In genomic region chr5:142315231-142315900, GRCh38 we compare ENCODE assay signal across 15 cellular contexts. TPM values are rescaled to one million over a fixed set of nuclear protein-coding genes. Genes with fewer than 3 reads are reported as not detected.
DNase-seq lines count a peak whose midpoint lies in the region; ATAC-seq and TF ChIP-seq lines count a peak whose summit lies in the region.
"Had no signal": no experiment of that assay in that cellular context is flagged by ENCODE, and none has a peak within 500 bp of the region (broad histone marks: within the 10 kb centered on the region; RNA-seq: fewer than 3 reads in every experiment).

No MANE protein-coding gene starts in this region.

- peaks cover 15% of the 10 kb centered on the region for H3K27me3 Mint-ChIP-seq in mesothelial cell of epicardium (ENCODE audit: low read depth)
- peaks cover 4% of the 10 kb centered on the region for H3K27me3 Mint-ChIP-seq in activated naive CD4-positive, alpha-beta T cell treated with anti-CD3 and anti-CD28 coated beads for 36 hours (ENCODE audit: low read depth)
- H3K27me3 Mint-ChIP-seq: type B pancreatic cell had no signal

- in situ Hi-C loops in brain microvascular endothelial cell (cut with HindIII; ENCODE audit: low pct_ligation_motif_present, low sequenced_read_pairs), result loop anchor here (25.0 kb wide), 1 partner anchor 222 kb away; no protein-coding TSS in a partner anchor

- peaks cover 37% of the 10 kb centered on the region for H3K4me1 Mint-ChIP-seq in mesothelial cell of epicardium
- H3K4me1 Mint-ChIP-seq in activated naive CD4-positive, alpha-beta T cell treated with anti-CD3 and anti-CD28 coated beads for 36 hours (ENCODE audit: low read depth), result peaks cover 22% of the 10 kb centered on the region

- DNase-seq in brain microvascular endothelial cell (no peak), mesothelial cell of epicardium (ENCODE audit: low spot score in 2 of 2, unreplicated experiment in 2 of 2) (no peak), mucosa of descending colon (no peak), NCI-H2196 (lab: John Stamatoyannopoulos, UW; ENCODE audit: unreplicated experiment) (no peak)
- no peak for DNase-seq in activated naive CD4-positive, alpha-beta T cell treated with anti-CD3 and anti-CD28 coated beads for 36 hours
- DNase-seq: activated CD4-positive, alpha-beta T cell treated with anti-CD3 and anti-CD28 coated beads for 1 hour; AML-193; dorsolateral prefrontal cortex; GOT3; MG63; stimulated activated naive CD8-positive, alpha-beta T cell treated with anti-CD3 and anti-CD28 coated beads, Interleukin-15, amount 100 ng/mL, for 72 hours had no signal

- intact Hi-C loops in mucosa of descending colon (cut with DNase I, micrococcal nuclease), result no loop called here
- intact Hi-C loops in activated naive CD4-positive, alpha-beta T cell treated with anti-CD3 and anti-CD28 coated beads for 36 hours (cut with micrococcal nuclease), result no loop called here

- peak overlapping the region; percentile 74 for H3K27ac Mint-ChIP-seq in mesothelial cell of epicardium
- no peak overlapping the region for H3K27ac Mint-ChIP-seq in activated naive CD4-positive, alpha-beta T cell treated with anti-CD3 and anti-CD28 coated beads for 36 hours
- H3K27ac Mint-ChIP-seq: stimulated activated naive CD8-positive, alpha-beta T cell treated with anti-CD3 and anti-CD28 coated beads, Interleukin-15, amount 100 ng/mL, for 72 hours had no signal

- peak overlapping the region; percentile 94 for H3K27ac ChIP-seq in BLaER1
- H3K27ac ChIP-seq in HEK293 (ENCODE audit: extremely low read depth, low read depth, low read length), result no peak overlapping the region
- peak overlapping the region; percentile 1 for H3K27ac ChIP-seq in brain microvascular endothelial cell

- peak overlapping the region; percentile 94 for H3K4me2 ChIP-seq in BLaER1

- H3K9me3 ChIP-seq in BLaER1 (no peaks in the 10 kb centered on the region), HEK293 (ENCODE audit: control insufficient read depth, insufficient read depth, low read depth, low read length) (no peaks in the 10 kb centered on the region), mucosa of descending colon (no peaks in the 10 kb centered on the region)
- H3K9me3 ChIP-seq: MG63 had no signal

- H3K27me3 ChIP-seq in BLaER1 (no peaks in the 10 kb centered on the region), brain microvascular endothelial cell (replicated peaks) (no peaks in the 10 kb centered on the region)
- H3K27me3 ChIP-seq: MG63 had no signal

- H3K4me1 ChIP-seq in BLaER1 (peaks cover 100% of the 10 kb centered on the region), HEK293 (ENCODE audit: control insufficient read depth, insufficient read depth, low read length) (peaks cover 23% of the 10 kb centered on the region), mucosa of descending colon (ENCODE audit: low read depth) (peaks cover 12% of the 10 kb centered on the region)

- H3K36me3 ChIP-seq in BLaER1, result peaks cover 20% of the 10 kb centered on the region
- peaks cover 0 to 23% of the 10 kb centered on the region in 2 experiments; a peak in 1 of 3 replicates for H3K36me3 ChIP-seq in HEK293 (ENCODE audit: control insufficient read depth in 2 of 2, insufficient read depth in 1 of 2, low read length in 2 of 2)
- H3K36me3 ChIP-seq in brain microvascular endothelial cell (replicated peaks), result peaks cover 57% of the 10 kb centered on the region
- no peaks in the 10 kb centered on the region for H3K36me3 ChIP-seq in mucosa of descending colon (ENCODE audit: low read depth)

- H3K4me3 ChIP-seq in BLaER1, result peak overlapping the region; percentile 51; the same call in 1 of the 2 replicates
- H3K4me3 ChIP-seq in HEK293 (ENCODE audit: low read depth, low read length), result no peak overlapping the region
- H3K4me3 ChIP-seq in brain microvascular endothelial cell (ENCODE audit: low read depth, low read length), result no peak overlapping the region
- no peak overlapping the region for H3K4me3 ChIP-seq in mucosa of descending colon
- H3K4me3 ChIP-seq: MG63 had no signal

- TF ChIP-seq CTCF in HEK293 (tag by site-specific recombination; IDR thresholded peaks at IDR 0.05) (no peak), brain microvascular endothelial cell (IDR thresholded peaks at IDR 0.05; ENCODE audit: low read depth, low read length, missing control alignments) (no peak), mesothelial cell of epicardium (IDR thresholded peaks at IDR 0.05; ENCODE audit: unreplicated experiment) (no peak), mucosa of descending colon (IDR thresholded peaks at IDR 0.05) (no peak)

- peaks cover 1% of the 10 kb centered on the region for H3K36me3 Mint-ChIP-seq in mesothelial cell of epicardium
- no peaks in the 10 kb centered on the region for H3K36me3 Mint-ChIP-seq in activated naive CD4-positive, alpha-beta T cell treated with anti-CD3 and anti-CD28 coated beads for 36 hours (ENCODE audit: low read depth)

- H4K20me1 ChIP-seq in BLaER1, result no peaks in the 10 kb centered on the region

- H3K9me3 Mint-ChIP-seq in mesothelial cell of epicardium, result no peaks in the 10 kb centered on the region
- no peaks in the 10 kb centered on the region for H3K9me3 Mint-ChIP-seq in activated naive CD4-positive, alpha-beta T cell treated with anti-CD3 and anti-CD28 coated beads for 36 hours
- H3K9me3 Mint-ChIP-seq: stimulated activated naive CD8-positive, alpha-beta T cell treated with anti-CD3 and anti-CD28 coated beads, Interleukin-15, amount 100 ng/mL, for 72 hours; type B pancreatic cell had no signal

- peak overlapping the region; percentile 86; the same call in 1 of the 2 replicates for H3K9ac ChIP-seq in BLaER1

- POLR2A ChIA-PET in HEK293 (lab: Yijun Ruan, JAX), result interaction anchor here (0.5 to 1.8 kb wide), 2 partner anchors 9 to 471 kb away, joined by 5 to 12 read pairs; partner anchors contain the start of gene SPRY4

- CTCF ChIA-PET in HEK293 (lab: Yijun Ruan, JAX), result interaction anchor here (0.5 to 1.3 kb wide), 5 partner anchors 18 to 461 kb away, joined by 3 to 6 read pairs (median 3); no protein-coding TSS in a partner anchor
- CTCF ChIA-PET in activated naive CD4-positive, alpha-beta T cell treated with anti-CD3 and anti-CD28 coated beads for 36 hours (lab: Charles Lee), result interaction anchor here (0.6 to 1.0 kb wide), 3 partner anchors 84 to 234 kb away, joined by 3 to 4 read pairs (median 3); no protein-coding TSS in a partner anchor

- H3K4me3 Mint-ChIP-seq in mesothelial cell of epicardium, result no peak overlapping the region
- H3K4me3 Mint-ChIP-seq in activated naive CD4-positive, alpha-beta T cell treated with anti-CD3 and anti-CD28 coated beads for 36 hours, result no peak overlapping the region

- ATAC-seq in HG02623 (IDR thresholded peaks at IDR 0.05; ENCODE audit: unreplicated experiment) (no peak), mucosa of descending colon (no peak)

TF ChIP-seq in HEK293, 187 proteins besides CTCF, POLR2A, EP300 and RAD21:
- TF ChIP-seq ZNF664 (tag by site-specific recombination; IDR thresholded peaks at IDR 0.05) (peak; percentile 99), SCRT1 (tag by site-specific recombination; IDR thresholded peaks at IDR 0.05; ENCODE audit: borderline replicate concordance) (no peak)
TF ChIP-seq in HEK293: peak in this region for 1.

RNA-seq across cellular contexts. Expression of gene SPRY4, which starts 9.5 kb away (rescaled TPM):
- total RNA-seq in mesothelial cell of epicardium, result 21.3 to 21.5 TPM (median 21.4 TPM) in 3 replicates
- total RNA-seq in mucosa of descending colon, result 10 to 100 TPM; 10.7 to 13.8 (median 11.6) TPM
- under 1 TPM; 0.31 to 0.67 TPM for total RNA-seq in activated naive CD4-positive, alpha-beta T cell treated with anti-CD3 and anti-CD28 coated beads for 36 hours

Comparison
In these comparisons a context has a peak if more than half of its experiments do, and no peak if none do; other contexts are left out.
1. RNA of gene SPRY4, which starts 9.5 kb away (total RNA-seq): 21.3 to 21.5 TPM in mesothelial cell of epicardium and 10.7 to 13.8 TPM in mucosa of descending colon; 0.31 to 0.67 TPM in activated naive CD4-positive, alpha-beta T cell treated with anti-CD3 and anti-CD28 coated beads for 36 hours; every median in the first group is over 4 times any median in the second.